ENCODE assay signal across 8 cellular contexts in the genomic region with DNA sequence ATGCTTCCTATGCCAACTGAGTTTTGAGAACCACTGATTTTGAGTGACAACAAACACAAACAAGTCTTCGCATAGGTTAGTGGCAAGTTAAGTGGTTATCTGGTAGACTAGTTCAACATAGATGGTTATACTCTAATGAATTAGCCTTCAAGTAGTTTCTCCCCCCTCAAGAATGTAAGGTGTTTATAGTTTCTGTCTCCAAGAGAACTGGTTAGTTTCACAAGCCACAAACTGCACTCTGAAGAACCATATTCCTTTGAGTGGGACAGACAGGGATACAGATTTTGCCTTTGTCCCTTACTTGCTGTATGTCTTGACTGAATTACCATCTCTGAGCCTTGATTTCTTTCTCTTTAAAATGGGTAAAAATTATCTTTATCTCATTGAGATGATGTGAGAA.
"Had no signal": no experiment of that assay in that cellular context is flagged by ENCODE, and none has a peak within 500 bp of the region (broad histone marks: within the 10 kb centered on the region; RNA-seq: fewer than 3 reads in every experiment).

No MANE protein-coding gene starts in this region.

- H3K4me3 ChIP-seq: GM12878 had no signal

- DNase-seq: GDM1, GF-D8 had no signal

- FAIRE-seq: G401.6, GM12891, GM12892, GM18507, GM19239 had no signal

- ATAC-seq: GM12878 had no signal
